In genomic region chr6:87408721-87409155, GRCh38 we compare ENCODE assay signal across 8 cellular contexts. TPM values are rescaled to one million over a fixed set of nuclear protein-coding genes. Genes with fewer than 3 reads are reported as not detected.
A peak's percentile ranks its signal among the peaks of the same experiment; 100 is the strongest.
DNase-seq lines count a peak whose midpoint lies in the region; ATAC-seq lines count a peak whose summit lies in the region.

No MANE protein-coding gene starts in this region.

- peak overlapping the region; percentile 53 to 95 (median 68) for H3K9ac ChIP-seq in subcutaneous abdominal adipose tissue (ENCODE audit: low read length in 5 of 5)

- peaks cover 30% of the 10 kb centered on the region for H3K27me3 Mint-ChIP-seq in T-helper 17 cell

- H3K4me1 Mint-ChIP-seq in T-helper 17 cell: peaks cover 8% of the 10 kb centered on the region

- peak overlapping the region; percentile 90 for H3K4me3 Mint-ChIP-seq in T-helper 17 cell

- H3K9me3 ChIP-seq in T-helper 17 cell (ENCODE audit: control insufficient read depth, low read length, poor library complexity, severe bottlenecking) (no peaks in the 10 kb centered on the region), iPS DF 6.9 (ENCODE audit: control insufficient read depth, insufficient read depth, low read length) (no peaks in the 10 kb centered on the region), subcutaneous abdominal adipose tissue (ENCODE audit: control insufficient read depth in 5 of 5, low read length in 5 of 5) (no peaks in the 10 kb centered on the region)

- H3K4me3 ChIP-seq in iPS DF 6.9 (ENCODE audit: low read length) (peak overlapping the region; percentile 44; the same call in 1 of the 2 replicates), subcutaneous abdominal adipose tissue (ENCODE audit: low read depth in 1 of 5, low read length in 5 of 5) (peak overlapping the region; percentile 86 to 99 (median 94))

- peak; percentile 52 for DNase-seq in NCI-H2227 treated with DMSO at 0.1 percent for 48 hours (lab: John Stamatoyannopoulos, UW)
- DNase-seq in NCI-H2227 (lab: John Stamatoyannopoulos, UW; ENCODE audit: unreplicated experiment): no peak
- DNase-seq in T-helper 17 cell: no peak
- no peak for DNase-seq in iPS DF 6.9 (ENCODE audit: low read depth, low spot score)
- no peak for DNase-seq in NK-92 treated with Interleukin-12 subunit alpha and Interleukin-12 subunit beta, amount 100 ng/mL, for 24 hours (lab: John Stamatoyannopoulos, UW)
- DNase-seq in GDM1 (lab: John Stamatoyannopoulos, UW): no peak
- no peak for DNase-seq in glomerular visceral epithelial cell (ENCODE audit: extremely low spot score)

- H3K36me3 ChIP-seq in iPS DF 6.9 (ENCODE audit: control insufficient read depth, insufficient read depth, low read length): no peaks in the 10 kb centered on the region
- no peaks in the 10 kb centered on the region for H3K36me3 ChIP-seq in subcutaneous abdominal adipose tissue (ENCODE audit: control insufficient read depth in 5 of 5, insufficient read depth in 5 of 5, low read length in 5 of 5)

- no peak for ATAC-seq in T-helper 17 cell

- H3K27ac ChIP-seq in iPS DF 6.9 (ENCODE audit: low read length) (no peak overlapping the region), subcutaneous abdominal adipose tissue (ENCODE audit: low read depth, low read length) (peak overlapping the region; percentile 84)

- H3K27me3 ChIP-seq in iPS DF 6.9 (ENCODE audit: control insufficient read depth, insufficient read depth, low read length) (no peaks in the 10 kb centered on the region), subcutaneous abdominal adipose tissue (ENCODE audit: control insufficient read depth in 5 of 5, insufficient read depth in 4 of 5, low read length in 5 of 5) (no peaks in the 10 kb centered on the region)

- H3K4me1 ChIP-seq in iPS DF 6.9 (ENCODE audit: control insufficient read depth, insufficient read depth, low read length): no peaks in the 10 kb centered on the region
- H3K4me1 ChIP-seq in subcutaneous abdominal adipose tissue (ENCODE audit: control insufficient read depth in 5 of 5, insufficient read depth in 5 of 5, low read length in 5 of 5): peaks cover 0 to 11% (median 9%) of the 10 kb centered on the region in 5 donors

- H3K36me3 Mint-ChIP-seq in T-helper 17 cell (ENCODE audit: low read depth): peaks cover 4% of the 10 kb centered on the region

- WGBS in iPS DF 6.9 (ENCODE audit: insufficient coverage, insufficient read length): no CpG with 5 or more reads among the region's 5 CpGs

- H3K27ac Mint-ChIP-seq in T-helper 17 cell: peak overlapping the region; percentile 82

RNA-seq across cellular contexts. Expression of gene CFAP206, which starts 1.0 kb away (rescaled TPM):
- total RNA-seq in T-helper 17 cell: under 1 TPM in 1 of 2 donors, not detected in 1; 0.30 TPM
